ENCODE assay signal across 14 cellular contexts in genomic region chr6:38077488-38078015, GRCh38.
A peak's percentile ranks its signal among the peaks of the same experiment; 100 is the strongest.
DNase-seq lines count a peak whose midpoint lies in the region; ATAC-seq and TF ChIP-seq lines count a peak whose summit lies in the region.
"Had no signal": no experiment of that assay in that cellular context is flagged by ENCODE, and none has a peak within 500 bp of the region (broad histone marks: within the 10 kb centered on the region; RNA-seq: fewer than 3 reads in every experiment).

No MANE protein-coding gene starts in this region.

- H4K20me1 ChIP-seq in SK-N-SH (ENCODE audit: insufficient read depth), result peaks cover 29% of the 10 kb centered on the region

- no peak for TF ChIP-seq RAD21 in SK-N-SH (IDR thresholded peaks at IDR 0.05; ENCODE audit: low read length)

- H3K4me1 ChIP-seq in SK-N-SH (ENCODE audit: control insufficient read depth in 1 of 2, insufficient read depth in 2 of 2, low read depth in 1 of 2, low read length in 1 of 2), result peaks cover 0 to 14% of the 10 kb centered on the region in 2 experiments; a peak in 2 of 4 replicates

- H3K27ac ChIP-seq in SK-N-SH (ENCODE audit: low read depth in 2 of 2, low read length in 1 of 2), result peak overlapping the region in 1 of 2 experiments; percentile 63; a peak in 2 of 4 replicates
- H3K27ac ChIP-seq: 22Rv1 had no signal

- no peak overlapping the region for H3K9ac ChIP-seq in SK-N-SH

- no peaks in the 10 kb centered on the region for H3F3A ChIP-seq in SK-N-SH (replicated peaks; ENCODE audit: insufficient read depth)

- no peak for TF ChIP-seq CTCF in SK-N-SH (IDR thresholded peaks at IDR 0.05)
- TF ChIP-seq CTCF in astrocyte of the spinal cord (IDR thresholded peaks at IDR 0.05; ENCODE audit: low read depth, low read length), result no peak

- H2AFZ ChIP-seq in SK-N-SH (ENCODE audit: low read depth), result no peak overlapping the region

- ATAC-seq in SK-N-SH treated with all-trans-retinoic acid at 6 μM for 48 hours (no peak), HG03097 (IDR thresholded peaks at IDR 0.05; ENCODE audit: low FRiP score, unreplicated experiment) (no peak), GM21515 (IDR thresholded peaks at IDR 0.05; ENCODE audit: unreplicated experiment) (no peak)
- ATAC-seq: CD8-positive, alpha-beta T cell; HCT116 had no signal

- H3K9me2 ChIP-seq in SK-N-SH, result no peaks in the 10 kb centered on the region

- WGBS in SK-N-SH (ENCODE audit: low lambda C conversion rate), result 85% methylated on average over 4 of the region's 4 CpGs

- in situ Hi-C loops in astrocyte of the spinal cord (cut with HindIII; ENCODE audit: low sequenced_read_pairs), result no loop called here

- no peak for TF ChIP-seq EP300 in SK-N-SH (IDR thresholded peaks at IDR 0.05; ENCODE audit: borderline replicate concordance in 1 of 2, low read depth in 1 of 2, low read length in 1 of 2)

- H3K36me3 ChIP-seq in SK-N-SH (replicated peaks in 1 of 2; ENCODE audit: control insufficient read depth in 1 of 2, insufficient read depth in 2 of 2, low read length in 1 of 2), result peaks cover 7 to 14% of the 10 kb centered on the region in 2 experiments

- no peak for DNase-seq in SK-N-SH
- DNase-seq in astrocyte of the spinal cord (ENCODE audit: low read depth, low spot score), result peak; percentile 16
- DNase-seq in myocyte (ENCODE audit: low read depth), result peak; percentile 6
- no peak for DNase-seq in cerebellum (ENCODE audit: low spot score)
- no peak for DNase-seq in NCI-H2107 (lab: John Stamatoyannopoulos, UW)
- DNase-seq: CD8-positive, alpha-beta T cell; COR-L47; DND-41; GF-D8 had no signal

- H3K4me2 ChIP-seq in SK-N-SH, result no peak overlapping the region

- no peak overlapping the region for H3K4me3 ChIP-seq in SK-N-SH (ENCODE audit: low read depth in 2 of 2, low read length in 1 of 2)
- no peak overlapping the region for H3K4me3 ChIP-seq in astrocyte of the spinal cord (ENCODE audit: low read depth, low read length)

- H3K9me3 ChIP-seq in SK-N-SH, result no peaks in the 10 kb centered on the region

- H3K79me2 ChIP-seq in SK-N-SH (ENCODE audit: insufficient read depth), result peaks cover 23% of the 10 kb centered on the region; the same call in 1 of the 2 replicates

- CTCF ChIA-PET in SK-N-SH (lab: Yijun Ruan, JAX), result interaction anchor here (0.7 kb wide), 1 partner anchor 14 kb away, joined by 3 read pairs; no protein-coding TSS in a partner anchor

- H3K27me3 ChIP-seq in SK-N-SH (ENCODE audit: insufficient read depth), result no peaks in the 10 kb centered on the region

- POLR2A ChIA-PET in SK-N-SH (lab: Yijun Ruan, JAX), result no interaction called here

TF ChIP-seq in SK-N-SH, 30 proteins besides CTCF, POLR2A, EP300 and RAD21:
- TF ChIP-seq RXRA (IDR thresholded peaks at IDR 0.05; ENCODE audit: borderline replicate concordance, low read depth), result no peak
- no peak for TF ChIP-seq EZH2phosphoT487 (IDR thresholded peaks at IDR 0.05; ENCODE audit: borderline replicate concordance, low read depth)
- no peak for TF ChIP-seq GABPA (IDR thresholded peaks at IDR 0.05; ENCODE audit: low read depth)
- 0 out of 2 replicates have a peak, but pooled peaks have one; percentile 17 for TF ChIP-seq RCOR1 (IDR thresholded peaks at IDR 0.05; ENCODE audit: low read length)

TF ChIP-seq in SK-N-SH treated with all-trans-retinoic acid at 6 μM for 48 hours, 23 proteins besides CTCF, POLR2A, EP300 and RAD21:
- TF ChIP-seq ISL1 (CRISPR knock-in tag; IDR thresholded peaks at IDR 0.05), result no peak
- no peak for TF ChIP-seq CSRNP3 (CRISPR knock-in tag; IDR thresholded peaks at IDR 0.05)
- TF ChIP-seq PPARA (CRISPR knock-in tag; IDR thresholded peaks at IDR 0.05; ENCODE audit: borderline replicate concordance), result no peak
- TF ChIP-seq ARNTL (CRISPR knock-in tag; IDR thresholded peaks at IDR 0.05; ENCODE audit: borderline replicate concordance, low read depth), result no peak
- no peak for TF ChIP-seq POU6F1 (CRISPR knock-in tag; IDR thresholded peaks at IDR 0.05; ENCODE audit: borderline replicate concordance, low read depth)
- TF ChIP-seq RARB (CRISPR knock-in tag; IDR thresholded peaks at IDR 0.05), result no peak
- TF ChIP-seq BACH2 (CRISPR knock-in tag; IDR thresholded peaks at IDR 0.05; ENCODE audit: borderline replicate concordance), result no peak
- TF ChIP-seq ESRRG (CRISPR knock-in tag; IDR thresholded peaks at IDR 0.05), result no peak
- no peak for TF ChIP-seq ZC3H10 (CRISPR knock-in tag; IDR thresholded peaks at IDR 0.05)
- no peak for TF ChIP-seq ZNF565 (CRISPR knock-in tag; conservative IDR thresholded peaks at IDR 0.05; ENCODE audit: low read depth)
- TF ChIP-seq CREB5 (CRISPR knock-in tag; IDR thresholded peaks at IDR 0.05; ENCODE audit: low read depth), result no peak
- no peak for TF ChIP-seq ZNF8 (CRISPR knock-in tag; IDR thresholded peaks at IDR 0.05)
- TF ChIP-seq GLIS3 (CRISPR knock-in tag; IDR thresholded peaks at IDR 0.05), result no peak
- TF ChIP-seq ZFP3 (CRISPR knock-in tag; IDR thresholded peaks at IDR 0.05), result no peak
- no peak for TF ChIP-seq SNAI2 (CRISPR knock-in tag; IDR thresholded peaks at IDR 0.05)
- no peak for TF ChIP-seq TCF4 (CRISPR knock-in tag; IDR thresholded peaks at IDR 0.05; ENCODE audit: borderline replicate concordance)
- TF ChIP-seq TSHZ2 (CRISPR knock-in tag; IDR thresholded peaks at IDR 0.05), result no peak

Comparison
In these comparisons a context has a peak if more than half of its experiments do, and no peak if none do; other contexts are left out.
1. DNase-seq: peak in astrocyte of the spinal cord (single experiment) and myocyte (single experiment); none in SK-N-SH (single experiment), cerebellum (single experiment) and NCI-H2107 (single experiment).